ENCODE assay signal across 12 cellular contexts in genomic region chr5:38257236-38258036, GRCh38. TPM values are rescaled to one million over a fixed set of nuclear protein-coding genes. Genes with fewer than 3 reads are reported as not detected.
DNase-seq lines count a peak whose midpoint lies in the region; ATAC-seq and TF ChIP-seq lines count a peak whose summit lies in the region.
"Had no signal": no experiment of that assay in that cellular context is flagged by ENCODE, and none has a peak within 500 bp of the region (broad histone marks: within the 10 kb centered on the region; RNA-seq: fewer than 3 reads in every experiment).

No MANE protein-coding gene starts in this region.

- TF ChIP-seq EP300 in ovary (IDR thresholded peaks at IDR 0.05) = no peak

- H3K27ac ChIP-seq in A673 (ENCODE audit: low read depth, low read length, poor library complexity, severe bottlenecking) (no peak overlapping the region), SK-N-MC (no peak overlapping the region), right cardiac atrium (ENCODE audit: low read length) (no peak overlapping the region), ovary (no peak overlapping the region)

- WGBS in right cardiac atrium = 5% methylated on average over 42 of the region's 42 CpGs
- WGBS in ovary, 3 donors = 4 to 6% (median 5%) methylated on average over 42 of the region's 42 CpGs

- CTCF ChIA-PET in A673 (lab: Charles Lee) = no interaction called here

- TF ChIP-seq POLR2A in ovary (IDR thresholded peaks at IDR 0.05) = no peak

- intact Hi-C loops in A673 (cut with micrococcal nuclease; ENCODE audit: unreplicated experiment) (no loop called here), right cardiac atrium (cut with DNase I) (no loop called here), ovary (cut with DNase I) (loop anchor here in 1 of 4 donors (10.0 kb wide), 1 partner anchor 117 kb away; no protein-coding TSS in a partner anchor)

- TF ChIP-seq CTCF in A673 (conservative IDR thresholded peaks at IDR 0.05; ENCODE audit: low read depth, low read length) = no peak
- no peak for TF ChIP-seq CTCF in ovary (IDR thresholded peaks at IDR 0.05)

- no peaks in the 10 kb centered on the region for H3K36me3 ChIP-seq in A673 (ENCODE audit: insufficient read depth, low read length, poor library complexity, severe bottlenecking)
- no peaks in the 10 kb centered on the region for H3K36me3 ChIP-seq in SK-N-MC (ENCODE audit: insufficient read depth, low read length)
- H3K36me3 ChIP-seq in ovary = no peaks in the 10 kb centered on the region

- peak; percentile 23 to 40 for ATAC-seq in right cardiac atrium
- ATAC-seq in GM18873 (IDR thresholded peaks at IDR 0.05; ENCODE audit: low FRiP score, unreplicated experiment) = no peak

- no TSS peak for BruUV-seq in A673 (replicated peaks; lab: Mats Ljungman, UMichigan)

- H3K9me3 ChIP-seq in A673 (ENCODE audit: low read depth, low read length, poor library complexity, severe bottlenecking) (no peaks in the 10 kb centered on the region), SK-N-MC (ENCODE audit: low read depth, low read length) (no peaks in the 10 kb centered on the region), right cardiac atrium (ENCODE audit: control insufficient read depth, low read length) (peaks cover 3% of the 10 kb centered on the region), ovary (no peaks in the 10 kb centered on the region)

- POLR2A ChIA-PET in A673 (lab: Charles Lee; ENCODE audit: low non-redundant PET) = no interaction called here

- peaks cover 48% of the 10 kb centered on the region for H3K27me3 ChIP-seq in A673 (replicated peaks; ENCODE audit: insufficient read depth, low read depth, low read length, poor library complexity)
- no peaks in the 10 kb centered on the region for H3K27me3 ChIP-seq in right cardiac atrium (ENCODE audit: control insufficient read depth, insufficient read depth)
- H3K27me3 ChIP-seq in ovary = no peaks in the 10 kb centered on the region

- peaks cover 15% of the 10 kb centered on the region for H3K4me1 ChIP-seq in A673 (ENCODE audit: insufficient read depth, low read length, poor library complexity, severe bottlenecking)
- H3K4me1 ChIP-seq in right cardiac atrium (ENCODE audit: control insufficient read depth, insufficient read depth, low read length) = no peaks in the 10 kb centered on the region
- H3K4me1 ChIP-seq in ovary (ENCODE audit: insufficient read depth) = no peaks in the 10 kb centered on the region

- H3K4me3 ChIP-seq in A673 (ENCODE audit: low read depth, low read length, poor library complexity, severe bottlenecking) (peak overlapping the region; percentile 57), SK-N-MC (peak overlapping the region; percentile 90), right cardiac atrium (ENCODE audit: low read length) (peak overlapping the region; percentile 87), ovary (peak overlapping the region; percentile 55)

- H3K9ac ChIP-seq in SK-N-MC (ENCODE audit: insufficient read length) = no peak overlapping the region

- DNase-seq in A673 (ENCODE audit: low spot score) (no peak), SK-N-MC (ENCODE audit: low read depth, low spot score) (no peak), right cardiac atrium (no peak), ovary (peak in 3 of 5 donors; percentile 15 to 45 (median 31)), T-helper 9 cell (no peak), C1 segment of cervical spinal cord (lab: John Stamatoyannopoulos, UW) (no peak)
- DNase-seq in stimulated activated naive CD4-positive, alpha-beta T cell (lab: John Stamatoyannopoulos, UW) = no peak
- DNase-seq: activated naive CD4-positive, alpha-beta T cell; GOT3; occipital lobe; SHP77 had no signal

RNA-seq across cellular contexts. Expression of gene EGFLAM, which starts 0.9 kb away (rescaled TPM):
- total RNA-seq in A673 (2021) (43.7 and 45.4 TPM in 2 replicates), right cardiac atrium (1 to 10 TPM; 2.4 to 4.5 (median 3.0) TPM), ovary (10 to 100 TPM in 5 of 7 donors, 1 to 10 TPM in 2; 6.1 to 37.8 (median 17.1) TPM)
- polyA plus RNA-seq in right cardiac atrium (3.9 TPM), ovary (10 to 100 TPM in 1 of 2 donors, 1 to 10 TPM in 1; 9.0 to 37.5 TPM)

Comparison
In these comparisons a context has a peak if more than half of its experiments do, and no peak if none do; other contexts are left out.
1. DNase-seq: peak in ovary (3 of 5); none in A673 (single experiment), SK-N-MC (single experiment), right cardiac atrium (0 of 3), stimulated activated naive CD4-positive, alpha-beta T cell (0 of 6), T-helper 9 cell (single experiment) and C1 segment of cervical spinal cord (0 of 14).
2. Peak in every context shown above with its lines, with median percentiles within 50 percentile points of each other: H3K4me3 ChIP-seq.